In the genomic region with DNA sequence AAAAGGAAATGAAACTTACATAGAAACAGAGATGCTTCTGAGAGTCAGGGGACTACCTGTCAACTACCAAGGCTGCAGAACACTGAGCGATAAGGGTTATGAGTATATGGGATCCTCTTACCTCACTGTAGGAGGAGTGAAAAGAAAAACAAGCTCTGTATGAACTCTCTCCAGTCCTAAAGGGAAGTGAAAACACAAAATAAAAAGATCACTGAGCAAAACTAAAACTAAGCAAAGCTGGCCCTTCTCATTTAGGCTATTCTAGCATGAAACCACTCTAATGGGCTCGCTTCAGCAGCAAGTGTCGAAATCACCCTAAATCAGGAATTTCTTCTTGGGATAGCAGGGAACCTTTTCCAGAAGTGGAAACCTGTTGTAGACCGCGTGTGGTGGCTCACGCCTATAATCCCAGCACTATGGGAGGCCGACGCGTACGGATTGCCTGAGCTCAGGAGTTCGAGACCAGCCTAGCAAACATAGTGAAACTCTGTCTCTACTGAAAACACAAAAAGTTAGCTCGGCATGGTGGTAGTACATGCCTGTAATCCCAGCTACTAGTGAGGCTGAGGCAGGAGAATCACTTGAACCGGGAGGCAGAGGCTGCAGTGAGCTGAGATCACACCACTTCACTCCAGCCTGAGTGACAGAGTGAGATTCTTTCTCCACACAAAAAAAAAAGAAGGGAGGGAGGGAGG, we compare ENCODE assay signal across 14 cellular contexts. TPM values are rescaled to one million over a fixed set of nuclear protein-coding genes. Genes with fewer than 3 reads are reported as not detected.
A peak's percentile ranks its signal among the peaks of the same experiment; 100 is the strongest.
DNase-seq lines count a peak whose midpoint lies in the region; ATAC-seq and TF ChIP-seq lines count a peak whose summit lies in the region.
"Had no signal": no experiment of that assay in that cellular context is flagged by ENCODE, and none has a peak within 500 bp of the region (broad histone marks: within the 10 kb centered on the region; RNA-seq: fewer than 3 reads in every experiment).

No MANE protein-coding gene starts in this region.

- H3K27me3 ChIP-seq in adrenal gland: no peaks in the 10 kb centered on the region
- H3K27me3 ChIP-seq in breast epithelium: no peaks in the 10 kb centered on the region
- H3K27me3 ChIP-seq: testis had no signal

- H3K36me3 ChIP-seq in adrenal gland (replicated peaks in 1 of 2): peaks cover 0 to 65% of the 10 kb centered on the region in 2 donors
- H3K36me3 ChIP-seq in breast epithelium: no peaks in the 10 kb centered on the region

- H3K27ac ChIP-seq in adrenal gland: no peak overlapping the region
- no peak overlapping the region for H3K27ac ChIP-seq in breast epithelium
- H3K27ac ChIP-seq: testis had no signal

- ATAC-seq in GM18867 (IDR thresholded peaks at IDR 0.05; ENCODE audit: unreplicated experiment) (peak; percentile 97), GM21515 (IDR thresholded peaks at IDR 0.05; ENCODE audit: unreplicated experiment) (peak; percentile 97), HG03135 (IDR thresholded peaks at IDR 0.05; ENCODE audit: unreplicated experiment) (peak; percentile 97), memory B cell (ENCODE audit: low read depth) (peak; percentile 96)
- ATAC-seq: HepG2 had no signal

- TF ChIP-seq POLR2A in adrenal gland (IDR thresholded peaks at IDR 0.05) (no peak), breast epithelium (IDR thresholded peaks at IDR 0.05) (no peak)

- no peak for TF ChIP-seq CTCF in adrenal gland (IDR thresholded peaks at IDR 0.05)
- no peak for TF ChIP-seq CTCF in breast epithelium (IDR thresholded peaks at IDR 0.05)
- no peak for TF ChIP-seq CTCF in mesothelial cell of epicardium (IDR thresholded peaks at IDR 0.05; ENCODE audit: unreplicated experiment)

- no peaks in the 10 kb centered on the region for H3K4me1 ChIP-seq in adrenal gland (replicated peaks in 1 of 2)
- no peaks in the 10 kb centered on the region for H3K4me1 ChIP-seq in breast epithelium
- H3K4me1 ChIP-seq: testis had no signal

- peak overlapping the region; percentile 91 for H3K27ac Mint-ChIP-seq in memory B cell
- H3K27ac Mint-ChIP-seq in mesothelial cell of epicardium: no peak overlapping the region
- H3K27ac Mint-ChIP-seq: nephron had no signal

- H3K27me3 Mint-ChIP-seq in memory B cell: no peaks in the 10 kb centered on the region
- no peaks in the 10 kb centered on the region for H3K27me3 Mint-ChIP-seq in mesothelial cell of epicardium (ENCODE audit: low read depth)

- intact Hi-C loops in adrenal gland (cut with DNase I) (no loop called here), breast epithelium (cut with DNase I; ENCODE audit: low total_unique reads) (no loop called here)

- peak in 1 of 2 donors; percentile 18 for DNase-seq in memory B cell (ENCODE audit: low spot score in 2 of 2)
- no peak for DNase-seq in adrenal gland
- DNase-seq in Kasumi-1 (lab: John Stamatoyannopoulos, UW): no peak
- DNase-seq in breast epithelium (ENCODE audit: low spot score in 2 of 2): no peak
- no peak for DNase-seq in mesothelial cell of epicardium (ENCODE audit: low spot score in 2 of 2, unreplicated experiment in 2 of 2)
- DNase-seq: hypothalamus, NCI-H748 treated with DMSO at 0.1 percent for 48 hours, testis had no signal

- H3K9me3 Mint-ChIP-seq in memory B cell (no peaks in the 10 kb centered on the region), mesothelial cell of epicardium (no peaks in the 10 kb centered on the region)
- H3K9me3 Mint-ChIP-seq: nephron had no signal

- H3K9me3 ChIP-seq in adrenal gland (replicated peaks in 1 of 3) (no peaks in the 10 kb centered on the region), breast epithelium (no peaks in the 10 kb centered on the region)
- H3K9me3 ChIP-seq: testis had no signal

- H3K4me3 Mint-ChIP-seq in memory B cell (peak overlapping the region; percentile 22), mesothelial cell of epicardium (no peak overlapping the region)
- H3K4me3 Mint-ChIP-seq: nephron had no signal

- H3K4me1 Mint-ChIP-seq in memory B cell (peaks cover 17% of the 10 kb centered on the region), mesothelial cell of epicardium (no peaks in the 10 kb centered on the region)
- H3K4me1 Mint-ChIP-seq: nephron had no signal

- WGBS in adrenal gland, 4 donors: 91 to 96% (median 95%) methylated on average over 13 of the region's 13 CpGs

- H3K4me3 ChIP-seq in adrenal gland (no peak overlapping the region), breast epithelium (no peak overlapping the region)
- H3K4me3 ChIP-seq: coronary artery, testis had no signal

- H3K36me3 Mint-ChIP-seq in memory B cell (peaks cover 40% of the 10 kb centered on the region), mesothelial cell of epicardium (peaks cover 42% of the 10 kb centered on the region)

RNA-seq across cellular contexts. Expression of gene DCLRE1C, which starts 27.0 kb away (rescaled TPM):
- total RNA-seq in adrenal gland: 10 to 100 TPM in 1 of 8 donors, 1 to 10 TPM in 7; 2.9 to 11.0 (median 8.3) TPM
- polyA plus RNA-seq in adrenal gland: 1 to 10 TPM; 1.8 to 8.5 (median 7.6) TPM
- total RNA-seq in breast epithelium: 10 to 100 TPM in 2 of 3 donors, 1 to 10 TPM in 1; 8.3 to 21.2 (median 10.8) TPM
- 9.4 to 11.9 TPM (median 10.5 TPM) in 3 replicates for total RNA-seq in mesothelial cell of epicardium

RNA-seq across cellular contexts. Expression of gene MEIG1, which starts 32.3 kb away (rescaled TPM):
- total RNA-seq in adrenal gland (1 to 10 TPM in 1 of 8 donors, not detected in 7; 1.1 TPM), breast epithelium (not detected), mesothelial cell of epicardium (0.56 to 0.77 TPM in 2 of 3 replicates, not detected in the other)
- under 1 TPM; 0.44 to 0.97 (median 0.95) TPM for polyA plus RNA-seq in adrenal gland
- total RNA-seq: HepG2 had no signal
- polyA plus RNA-seq: HepG2 had no signal

RNA-seq across cellular contexts. Expression of gene SUV39H2, which starts 48.2 kb away (rescaled TPM):
- total RNA-seq in adrenal gland (1 to 10 TPM; 3.5 to 8.1 (median 6.4) TPM), breast epithelium (1 to 10 TPM; 4.6 to 7.5 (median 5.6) TPM), mesothelial cell of epicardium (24.3 to 25.8 TPM (median 24.7 TPM) in 3 replicates)
- polyA plus RNA-seq in adrenal gland: 1 to 10 TPM; 1.7 to 9.9 (median 1.8) TPM
